In the genomic region with DNA sequence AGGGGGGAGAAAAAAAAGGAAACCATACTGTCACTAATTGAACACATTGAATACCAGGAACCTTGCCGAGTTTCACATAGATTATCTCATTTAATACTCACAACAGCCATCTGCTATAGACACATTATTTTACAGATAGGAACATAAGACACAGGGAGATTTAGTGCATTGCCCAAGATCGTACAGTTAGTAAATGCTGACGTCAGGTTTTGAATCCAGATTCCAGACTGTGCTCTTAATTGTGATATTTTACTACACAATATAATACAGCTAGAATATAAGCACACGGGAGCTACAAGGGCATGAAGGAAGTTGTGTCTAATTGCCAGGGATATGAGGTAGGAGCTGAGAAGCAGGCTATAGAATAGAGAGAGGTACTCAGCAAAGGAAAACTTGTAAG, we compare ENCODE assay signal across 29 cellular contexts.
"Had no signal": no experiment of that assay in that cellular context is flagged by ENCODE, and none has a peak within 500 bp of the region (broad histone marks: within the 10 kb centered on the region; RNA-seq: fewer than 3 reads in every experiment).

No MANE protein-coding gene starts in this region.

- H3K9me3 Mint-ChIP-seq: stimulated activated effector memory CD8-positive, alpha-beta T cell treated with anti-CD3 and anti-CD28 coated beads, Interleukin-12 subunit alpha, Interleukin-12 subunit beta, amount 100 ng/mL, for 72 hours; stimulated activated memory B cell treated with anti-CD40 and anti-IgM and Interleukin-4, amounts not matched to agents 10 μg/mL and 1 μg/mL and 100 μg/mL, for 72 hours; stimulated activated naive B cell treated with anti-CD40 and anti-IgM and Interleukin-4, amounts not matched to agents 10 μg/mL and 1 μg/mL and 100 μg/mL, for 72 hours; stimulated activated naive CD8-positive, alpha-beta T cell treated with anti-CD3 and anti-CD28 coated beads, Interleukin-15, amount 100 ng/mL, for 72 hours; stimulated activated naive CD8-positive, alpha-beta T cell treated with anti-CD3 and anti-CD28 coated beads, Interleukin-15, Interleukin-2, amounts not matched to agents 100 ng/mL and 50 ng/mL, for 24 hours; type B pancreatic cell had no signal

- H3K9me3 ChIP-seq: stomach, suprapubic skin, testis, thoracic aorta, thyroid gland, tibial artery, tibial nerve, transverse colon, upper lobe of left lung, upper lobe of right lung, uterus, vagina had no signal

- H3K27ac Mint-ChIP-seq: stimulated activated effector memory CD8-positive, alpha-beta T cell treated with anti-CD3 and anti-CD28 coated beads, Interleukin-12 subunit alpha, Interleukin-12 subunit beta, amount 100 ng/mL, for 72 hours; stimulated activated memory B cell treated with anti-CD40 and anti-IgM and Interleukin-4, amounts not matched to agents 10 μg/mL and 1 μg/mL and 100 μg/mL, for 72 hours; stimulated activated naive B cell treated with anti-CD40 and anti-IgM and Interleukin-4, amounts not matched to agents 10 μg/mL and 1 μg/mL and 100 μg/mL, for 72 hours; stimulated activated naive CD8-positive, alpha-beta T cell treated with anti-CD3 and anti-CD28 coated beads, Interleukin-15, amount 100 ng/mL, for 72 hours; stimulated activated naive CD8-positive, alpha-beta T cell treated with anti-CD3 and anti-CD28 coated beads, Interleukin-15, Interleukin-2, amounts not matched to agents 100 ng/mL and 50 ng/mL, for 24 hours; type B pancreatic cell had no signal

- H3K27me3 Mint-ChIP-seq: stimulated activated memory B cell treated with anti-CD40 and anti-IgM and Interleukin-4, amounts not matched to agents 10 μg/mL and 1 μg/mL and 100 μg/mL, for 72 hours; stimulated activated naive B cell treated with anti-CD40 and anti-IgM and Interleukin-4, amounts not matched to agents 10 μg/mL and 1 μg/mL and 100 μg/mL, for 72 hours; stimulated activated naive CD8-positive, alpha-beta T cell treated with anti-CD3 and anti-CD28 coated beads, Interleukin-15, amount 100 ng/mL, for 72 hours had no signal

- ATAC-seq: stimulated activated effector memory CD8-positive, alpha-beta T cell treated with anti-CD3 and anti-CD28 coated beads, Interleukin-12 subunit alpha, Interleukin-12 subunit beta, amount 100 ng/mL, for 72 hours; stimulated activated memory B cell treated with anti-CD40 and anti-IgM and Interleukin-4, amounts not matched to agents 10 μg/mL and 1 μg/mL and 100 μg/mL, for 72 hours; stimulated activated naive B cell treated with anti-CD40 and anti-IgM and Interleukin-4, amounts not matched to agents 10 μg/mL and 1 μg/mL and 100 μg/mL, for 72 hours; stimulated activated naive CD8-positive, alpha-beta T cell treated with anti-CD3 and anti-CD28 coated beads, Interleukin-15, amount 100 ng/mL, for 72 hours; stimulated activated naive CD8-positive, alpha-beta T cell treated with anti-CD3 and anti-CD28 coated beads, Interleukin-15, Interleukin-2, amounts not matched to agents 100 U/mL and 50 U/mL, for 24 hours; upper lobe of right lung had no signal

- H3K4me1 ChIP-seq: stomach, suprapubic skin, testis, thyroid gland, tibial artery, tibial nerve, transverse colon, upper lobe of left lung, upper lobe of right lung, uterus, vagina had no signal

- H3K27ac ChIP-seq: stomach, suprapubic skin, testis, thoracic aorta, thyroid gland, tibial artery, tibial nerve, transverse colon, upper lobe of left lung, upper lobe of right lung, uterus, vagina had no signal

- H3K36me3 Mint-ChIP-seq: stimulated activated effector memory CD8-positive, alpha-beta T cell treated with anti-CD3 and anti-CD28 coated beads, Interleukin-12 subunit alpha, Interleukin-12 subunit beta, amount 100 ng/mL, for 72 hours; stimulated activated memory B cell treated with anti-CD40 and anti-IgM and Interleukin-4, amounts not matched to agents 10 μg/mL and 1 μg/mL and 100 μg/mL, for 72 hours; stimulated activated naive B cell treated with anti-CD40 and anti-IgM and Interleukin-4, amounts not matched to agents 10 μg/mL and 1 μg/mL and 100 μg/mL, for 72 hours; type B pancreatic cell had no signal

- DNase-seq: stimulated activated CD4-positive, alpha-beta T cell treated with anti-CD3 and anti-CD28 coated beads, Interleukin-2, amount 100 ng/mL, for 48 hours; stimulated activated CD4-positive, alpha-beta T cell treated with anti-CD3 and anti-CD28 coated beads, Interleukin-4, amount 100 ng/mL, for 1 hour; stimulated activated CD4-positive, alpha-beta T cell treated with anti-CD3 and anti-CD28 coated beads, Interleukin-4, amount 100 ng/mL, for 24 hours; stimulated activated CD4-positive, alpha-beta T cell treated with anti-CD3 and anti-CD28 coated beads, Interleukin-4, amount 100 ng/mL, for 4 hours; stimulated activated CD8-positive, alpha-beta memory T cell treated with anti-CD3 and anti-CD28 coated beads, Interleukin-4, amount 100 ng/mL, for 48 hours; stimulated activated naive B cell treated with anti-CD40 and anti-IgM and Interleukin-4, amounts not matched to agents 10 μg/mL and 1 μg/mL and 100 μg/mL, for 72 hours; stimulated activated naive CD4-positive, alpha-beta T cell; stimulated activated naive CD4-positive, alpha-beta T cell treated with Interleukin-2 at 50 U/mL for 16 hours; stimulated activated naive CD8-positive, alpha-beta T cell treated with anti-CD3 and anti-CD28 coated beads, Interleukin-15, amount 100 ng/mL, for 72 hours; stimulated activated naive CD8-positive, alpha-beta T cell treated with anti-CD3 and anti-CD28 coated beads, Interleukin-15, Interleukin-2, amounts not matched to agents 100 U/mL and 50 U/mL, for 24 hours; stomach; substantia nigra; testis; thyroid gland; tibial artery; transverse colon; trophoblast cell; upper lobe of left lung; upper lobe of right lung; uterus had no signal

- H3K4me3 Mint-ChIP-seq: stimulated activated effector memory CD8-positive, alpha-beta T cell treated with anti-CD3 and anti-CD28 coated beads, Interleukin-12 subunit alpha, Interleukin-12 subunit beta, amount 100 ng/mL, for 72 hours; stimulated activated memory B cell treated with anti-CD40 and anti-IgM and Interleukin-4, amounts not matched to agents 10 μg/mL and 1 μg/mL and 100 μg/mL, for 72 hours; stimulated activated naive B cell treated with anti-CD40 and anti-IgM and Interleukin-4, amounts not matched to agents 10 μg/mL and 1 μg/mL and 100 μg/mL, for 72 hours; stimulated activated naive CD8-positive, alpha-beta T cell treated with anti-CD3 and anti-CD28 coated beads, Interleukin-15, amount 100 ng/mL, for 72 hours; stimulated activated naive CD8-positive, alpha-beta T cell treated with anti-CD3 and anti-CD28 coated beads, Interleukin-15, Interleukin-2, amounts not matched to agents 100 ng/mL and 50 ng/mL, for 24 hours; type B pancreatic cell had no signal

- H3K36me3 ChIP-seq: stomach, suprapubic skin, thoracic aorta, thyroid gland, tibial artery, tibial nerve, transverse colon, upper lobe of left lung, upper lobe of right lung, uterus, vagina had no signal

- H3K27me3 ChIP-seq: stomach, suprapubic skin, testis, thyroid gland, tibial artery, tibial nerve, transverse colon, upper lobe of left lung, upper lobe of right lung, uterus, vagina had no signal

- H3K4me1 Mint-ChIP-seq: stimulated activated effector memory CD8-positive, alpha-beta T cell treated with anti-CD3 and anti-CD28 coated beads, Interleukin-12 subunit alpha, Interleukin-12 subunit beta, amount 100 ng/mL, for 72 hours; stimulated activated memory B cell treated with anti-CD40 and anti-IgM and Interleukin-4, amounts not matched to agents 10 μg/mL and 1 μg/mL and 100 μg/mL, for 72 hours; stimulated activated naive B cell treated with anti-CD40 and anti-IgM and Interleukin-4, amounts not matched to agents 10 μg/mL and 1 μg/mL and 100 μg/mL, for 72 hours; stimulated activated naive CD8-positive, alpha-beta T cell treated with anti-CD3 and anti-CD28 coated beads, Interleukin-15, amount 100 ng/mL, for 72 hours had no signal

- H3K4me3 ChIP-seq: stomach, suprapubic skin, testis, thoracic aorta, thyroid gland, tibial artery, tibial nerve, transverse colon, upper lobe of left lung, upper lobe of right lung, uterus, vagina had no signal

- FAIRE-seq: urothelium cell line had no signal
